Comparison of ENCODE assay signal across 2 cellular contexts in the genomic region with DNA sequence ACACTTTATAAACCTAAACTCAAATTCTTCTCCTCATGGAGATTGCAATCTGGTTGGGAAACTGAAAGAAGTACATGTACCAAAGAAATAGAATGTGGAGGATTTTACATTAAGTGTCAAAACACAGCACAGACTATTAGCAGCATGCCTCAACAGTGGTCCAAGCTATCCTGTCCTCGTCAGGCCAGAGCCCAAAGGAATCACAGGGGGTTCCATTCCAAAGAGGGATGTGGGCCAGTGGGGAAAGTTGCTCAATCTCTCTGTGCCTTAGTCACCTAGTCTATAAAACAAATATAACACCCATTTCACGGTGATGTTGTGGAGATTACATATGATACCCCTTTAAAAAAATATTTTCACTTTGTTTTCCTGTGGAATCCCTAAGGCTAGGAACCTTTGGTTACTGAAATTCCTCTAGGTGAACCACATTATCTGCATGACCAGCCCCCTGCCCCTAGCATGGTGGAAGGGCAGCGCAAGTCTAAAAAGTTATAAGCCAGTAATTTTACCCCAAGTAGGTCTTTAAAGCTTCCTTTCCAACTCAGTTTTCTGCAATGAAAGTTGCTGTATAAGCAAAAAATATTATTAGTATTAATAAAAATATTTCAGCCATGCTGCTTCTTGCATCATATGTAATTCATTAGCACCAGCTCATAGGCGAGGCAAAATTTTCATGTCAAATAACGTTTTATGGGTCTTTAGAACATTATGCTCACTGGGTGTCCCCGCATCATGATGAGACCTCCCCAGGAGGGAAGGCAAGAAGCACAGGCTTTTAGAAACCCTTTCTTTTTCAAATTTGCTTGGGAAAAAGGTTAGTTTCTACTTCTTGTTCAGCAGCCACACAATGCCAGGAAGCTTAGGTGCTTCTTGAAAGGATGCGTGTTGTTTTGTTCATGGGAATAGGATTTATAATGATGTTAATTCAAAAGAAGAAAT.
A peak's percentile ranks its signal among the peaks of the same experiment; 100 is the strongest.
TF ChIP-seq lines count a peak whose summit lies in the region.

No MANE protein-coding gene starts in this region.

TF ChIP-seq in IMR-90, 13 proteins besides CTCF, POLR2A, EP300 and RAD21:
- TF ChIP-seq MAFK (IDR thresholded peaks at IDR 0.05; ENCODE audit: low read depth, low read length), result peak; percentile 64; the same call in 1 of the 2 replicates
- TF ChIP-seq CHD1 (IDR thresholded peaks at IDR 0.05; ENCODE audit: low read depth, low read length), result no peak

TF ChIP-seq in H1, 55 proteins besides CTCF, POLR2A, EP300 and RAD21:
- no peak for TF ChIP-seq POLR2AphosphoS5 (IDR thresholded peaks at IDR 0.05; ENCODE audit: low read depth, low read length)
- TF ChIP-seq HDAC6 (IDR thresholded peaks at IDR 0.05; ENCODE audit: low read depth, low read length), result no peak
- no peak for TF ChIP-seq SIRT6 (IDR thresholded peaks at IDR 0.05; ENCODE audit: low read length)
- no peak for TF ChIP-seq MAFK (IDR thresholded peaks at IDR 0.05; ENCODE audit: low read depth, low read length)
- no peak for TF ChIP-seq HDAC2 (IDR thresholded peaks at IDR 0.05; ENCODE audit: borderline replicate concordance in 1 of 2, low read depth in 2 of 2, low read length in 2 of 2)
- no peak for TF ChIP-seq JUND (IDR thresholded peaks at IDR 0.05; ENCODE audit: low read length)
- TF ChIP-seq, protein P1, sequence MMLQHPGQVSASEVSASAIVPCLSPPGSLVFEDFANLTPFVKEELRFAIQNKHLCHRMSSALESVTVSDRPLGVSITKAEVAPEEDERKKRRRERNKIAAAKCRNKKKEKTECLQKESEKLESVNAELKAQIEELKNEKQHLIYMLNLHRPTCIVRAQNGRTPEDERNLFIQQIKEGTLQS (IDR thresholded peaks at IDR 0.05; ENCODE audit: insufficient read depth, low read depth, low read length), result no peak
- TF ChIP-seq ZNF274 (IDR thresholded peaks at IDR 0.05; ENCODE audit: borderline replicate concordance, extremely low read depth, low read length), result no peak
- no peak for TF ChIP-seq SAP30 (IDR thresholded peaks at IDR 0.05; ENCODE audit: insufficient read depth, insufficient replicate concordance, low read length)
- TF ChIP-seq CREB1 (IDR thresholded peaks at IDR 0.05), result no peak
- TF ChIP-seq CEBPB (IDR thresholded peaks at IDR 0.05; ENCODE audit: low read depth, low read length), result no peak
TF ChIP-seq in H1: peak in this region for 0.
